Comparison of ENCODE assay signal across 31 cellular contexts in genomic region chr7:6279937-6280336, GRCh38.
"Had no signal": no experiment of that assay in that cellular context is flagged by ENCODE, and none has a peak within 500 bp of the region (broad histone marks: within the 10 kb centered on the region; RNA-seq: fewer than 3 reads in every experiment).

No MANE protein-coding gene starts in this region.

- H2AFZ ChIP-seq: PC-9 had no signal

- H3K4me3 ChIP-seq: body of pancreas, PC-9, SJCRH30, SK-N-MC had no signal

- ATAC-seq: activated CD8-positive, alpha-beta T cell treated with anti-CD3 and anti-CD28 coated beads, Interleukin-2, amount 10 ng/mL, durations not matched to agents 7 days and 5 days; body of pancreas had no signal

- DNase-seq: activated CD4-positive, alpha-beta T cell treated with anti-CD3 and anti-CD28 coated beads, Interleukin-2, amount 10 ng/mL, durations not matched to agents 7 days and 5 days; activated CD4-positive, alpha-beta T cell treated with anti-CD3 and anti-CD28 coated beads, Interleukin-2, amount 50 U/mL, for 48 hours; activated CD8-positive, alpha-beta T cell treated with anti-CD3 and anti-CD28 coated beads, Interleukin-2, amount 10 ng/mL, durations not matched to agents 7 days and 5 days; activated gamma-delta T cell; activated naive CD4-positive, alpha-beta T cell treated with Interleukin-2 at 50 U/mL for 16 hours; activated naive CD8-positive, alpha-beta T cell treated with anti-CD3 and anti-CD28 coated beads, Interleukin-2, amount 10 ng/mL, durations not matched to agents 7 days and 5 days; activated T-cell treated with anti-CD3 and anti-CD28 coated beads, Interleukin-2, amount 50 U/mL, for 24 hours; body of pancreas; caudate nucleus; cerebellar nuclear complex; MM.1S; MV-4-11; NCI-H1092 treated with DMSO at 0.1 percent for 48 hours; NCI-H1417; NCI-H146; NCI-H187; NCI-H2029 treated with DMSO at 0.1 percent for 48 hours; NCI-H2107; NCI-H2171; NCI-H510A; NCI-H526; NCI-H748 treated with DMSO at 0.1 percent for 48 hours; NK-92 treated with Interleukin-12 subunit alpha and Interleukin-12 subunit beta, amount 100 ng/mL, for 24 hours; PC-9; SHP77; SJCRH30; T1000; WERI-Rb-1 had no signal

- H3K27ac ChIP-seq: body of pancreas, PC-9, SJCRH30, SK-N-MC, WERI-Rb-1 had no signal

- H3K9me3 ChIP-seq: body of pancreas had no signal

- H3K9me3 Mint-ChIP-seq: activated CD4-positive, alpha-beta T cell treated with anti-CD3 and anti-CD28 coated beads, Interleukin-2, amount 10 ng/mL, durations not matched to agents 7 days and 5 days; activated naive CD4-positive, alpha-beta T cell treated with anti-CD3 and anti-CD28 coated beads, Interleukin-2, amount 50 U/mL, for 24 hours; activated naive CD8-positive, alpha-beta T cell treated with anti-CD3 and anti-CD28 coated beads, Interleukin-2, amount 10 ng/mL, durations not matched to agents 7 days and 5 days; activated T-cell treated with anti-CD3 and anti-CD28 coated beads, Interleukin-2, amount 50 U/mL, for 24 hours; activated T-helper 2 cell treated with anti-CD3 and anti-CD28 coated beads, Interferon-gamma antibody, Interleukin-2, Interleukin-4, amounts not matched to agents 10 μg/mL and 5 μg/mL and 100 μg/mL, durations not matched to agents 14 hours and 24 hours and 36 hours had no signal

- H3K4me2 ChIP-seq: PC-9 had no signal

- H3K27me3 Mint-ChIP-seq: activated CD4-positive, alpha-beta T cell treated with anti-CD3 and anti-CD28 coated beads, Interleukin-2, amount 10 ng/mL, durations not matched to agents 7 days and 5 days; activated naive CD4-positive, alpha-beta T cell treated with anti-CD3 and anti-CD28 coated beads, Interleukin-2, amount 50 U/mL, for 24 hours; activated T-cell treated with anti-CD3 and anti-CD28 coated beads, Interleukin-2, amount 50 U/mL, for 24 hours had no signal

- H3K4me1 Mint-ChIP-seq: activated CD4-positive, alpha-beta T cell treated with anti-CD3 and anti-CD28 coated beads, Interleukin-2, amount 10 ng/mL, durations not matched to agents 7 days and 5 days; activated naive CD4-positive, alpha-beta T cell treated with anti-CD3 and anti-CD28 coated beads, Interleukin-2, amount 50 U/mL, for 24 hours; activated naive CD8-positive, alpha-beta T cell treated with anti-CD3 and anti-CD28 coated beads, Interleukin-2, amount 10 ng/mL, durations not matched to agents 7 days and 5 days had no signal

- H3K4me1 ChIP-seq: body of pancreas had no signal

- H3K27ac Mint-ChIP-seq: activated CD4-positive, alpha-beta T cell treated with anti-CD3 and anti-CD28 coated beads, Interleukin-2, amount 10 ng/mL, durations not matched to agents 7 days and 5 days; activated CD8-positive, alpha-beta T cell treated with anti-CD3 and anti-CD28 coated beads, Interleukin-2, amount 10 ng/mL, durations not matched to agents 7 days and 5 days; activated naive CD4-positive, alpha-beta T cell treated with anti-CD3 and anti-CD28 coated beads, Interleukin-2, amount 50 U/mL, for 24 hours; activated naive CD8-positive, alpha-beta T cell treated with anti-CD3 and anti-CD28 coated beads, Interleukin-2, amount 10 ng/mL, durations not matched to agents 7 days and 5 days; activated T-cell treated with anti-CD3 and anti-CD28 coated beads, Interleukin-2, amount 50 U/mL, for 24 hours; activated T-helper 2 cell treated with anti-CD3 and anti-CD28 coated beads, Interferon-gamma antibody, Interleukin-2, Interleukin-4, amounts not matched to agents 10 μg/mL and 5 μg/mL and 100 μg/mL, durations not matched to agents 14 hours and 24 hours and 36 hours had no signal

- H3K36me3 ChIP-seq: SJCRH30, WERI-Rb-1 had no signal

- H3K4me3 Mint-ChIP-seq: activated CD4-positive, alpha-beta T cell treated with anti-CD3 and anti-CD28 coated beads, Interleukin-2, amount 10 ng/mL, durations not matched to agents 7 days and 5 days; activated CD8-positive, alpha-beta T cell treated with anti-CD3 and anti-CD28 coated beads, Interleukin-2, amount 10 ng/mL, durations not matched to agents 7 days and 5 days; activated naive CD4-positive, alpha-beta T cell treated with anti-CD3 and anti-CD28 coated beads, Interleukin-2, amount 50 U/mL, for 24 hours; activated naive CD8-positive, alpha-beta T cell treated with anti-CD3 and anti-CD28 coated beads, Interleukin-2, amount 10 ng/mL, durations not matched to agents 7 days and 5 days; activated T-cell treated with anti-CD3 and anti-CD28 coated beads, Interleukin-2, amount 50 U/mL, for 24 hours had no signal

- H3K36me3 Mint-ChIP-seq: activated naive CD4-positive, alpha-beta T cell treated with anti-CD3 and anti-CD28 coated beads, Interleukin-2, amount 50 U/mL, for 24 hours; activated naive CD8-positive, alpha-beta T cell treated with anti-CD3 and anti-CD28 coated beads, Interleukin-2, amount 10 ng/mL, durations not matched to agents 7 days and 5 days had no signal

- H3K27me3 ChIP-seq: body of pancreas, SJCRH30 had no signal
